ENCODE assay signal across 1 cellular context in genomic region chr15:63501256-63502089, GRCh38.
A peak's percentile ranks its signal among the peaks of the same experiment; 100 is the strongest.
TF ChIP-seq lines count a peak whose summit lies in the region.

No MANE protein-coding gene starts in this region.

TF ChIP-seq in HepG2, 621 proteins besides CTCF, POLR2A, EP300 and RAD21 (continued from another document and continues in another):
- TF ChIP-seq ZBTB26 (CRISPR knock-in tag; IDR thresholded peaks at IDR 0.05; ENCODE audit: borderline replicate concordance) (no peak), FOXA1 (IDR thresholded peaks at IDR 0.05) (no peak), FOXA1 (CRISPR knock-in tag; IDR thresholded peaks at IDR 0.05) (no peak), ZBTB2 (CRISPR knock-in tag; IDR thresholded peaks at IDR 0.05; ENCODE audit: low read depth) (no peak), IRF9 (CRISPR knock-in tag; IDR thresholded peaks at IDR 0.05; ENCODE audit: borderline replicate concordance) (0 out of 2 replicates have a peak, but pooled peaks have one; percentile 43), PLRG1 (conservative IDR thresholded peaks at IDR 0.05) (no peak), ZNF44 (CRISPR knock-in tag; IDR thresholded peaks at IDR 0.05) (no peak), GMEB1 (CRISPR knock-in tag; IDR thresholded peaks at IDR 0.05; ENCODE audit: borderline replicate concordance) (peak; percentile 28; the same call in 1 of the 2 replicates), CCDC6 (CRISPR knock-in tag; IDR thresholded peaks at IDR 0.05) (no peak), KLF16 (CRISPR knock-in tag; IDR thresholded peaks at IDR 0.05) (0 out of 4 replicates have a peak, but pooled peaks of 1 of the 2 experiments have one; percentile 12), ZNF329 (CRISPR knock-in tag; IDR thresholded peaks at IDR 0.05; ENCODE audit: low read depth) (no peak), NFYC (CRISPR knock-in tag; IDR thresholded peaks at IDR 0.05) (no peak), ATF4 (CRISPR knock-in tag; IDR thresholded peaks at IDR 0.05) (no peak), ZNF441 (CRISPR knock-in tag; IDR thresholded peaks at IDR 0.05; ENCODE audit: borderline replicate concordance) (no peak), TIGD3 (CRISPR knock-in tag; IDR thresholded peaks at IDR 0.05; ENCODE audit: borderline replicate concordance) (no peak), JUND (CRISPR knock-in tag; IDR thresholded peaks at IDR 0.05) (no peak), ISL2 (CRISPR knock-in tag; IDR thresholded peaks at IDR 0.05) (no peak), ZNF580 (CRISPR knock-in tag; IDR thresholded peaks at IDR 0.05; ENCODE audit: borderline replicate concordance, low read depth) (no peak), ZNF75D (CRISPR knock-in tag; IDR thresholded peaks at IDR 0.05; ENCODE audit: borderline replicate concordance) (no peak), ZNF20 (CRISPR knock-in tag; IDR thresholded peaks at IDR 0.05) (no peak), ZNF782 (CRISPR knock-in tag; IDR thresholded peaks at IDR 0.05; ENCODE audit: borderline replicate concordance) (no peak), ZNF264 (CRISPR knock-in tag; IDR thresholded peaks at IDR 0.05) (no peak), CBFB (CRISPR knock-in tag; IDR thresholded peaks at IDR 0.05) (no peak), ZNF670 (CRISPR knock-in tag; IDR thresholded peaks at IDR 0.05; ENCODE audit: borderline replicate concordance) (no peak), GFI1 (CRISPR knock-in tag; IDR thresholded peaks at IDR 0.05; ENCODE audit: borderline replicate concordance) (no peak), DBP (CRISPR knock-in tag; IDR thresholded peaks at IDR 0.05; ENCODE audit: not compliant biosample characterization) (no peak), CSRNP2 (CRISPR knock-in tag; conservative IDR thresholded peaks at IDR 0.05; ENCODE audit: low read depth) (no peak), HOXA5 (CRISPR knock-in tag; IDR thresholded peaks at IDR 0.05) (0 out of 2 replicates have a peak, but pooled peaks have one; percentile 3), CSRNP1 (CRISPR knock-in tag; IDR thresholded peaks at IDR 0.05) (0 out of 2 replicates have a peak, but pooled peaks have one; percentile 18), ARHGAP35 (CRISPR knock-in tag; IDR thresholded peaks at IDR 0.05; ENCODE audit: borderline replicate concordance) (0 out of 2 replicates have a peak, but pooled peaks have one; percentile 27), KAT7 (CRISPR knock-in tag; IDR thresholded peaks at IDR 0.05; ENCODE audit: borderline replicate concordance) (peak; percentile 32; the same call in 1 of the 2 replicates), RFX5 (IDR thresholded peaks at IDR 0.05; ENCODE audit: low read depth, low read length) (no peak), JARID2 (CRISPR knock-in tag; IDR thresholded peaks at IDR 0.05; ENCODE audit: insufficient replicate concordance) (no peak), KLF6 (CRISPR knock-in tag; IDR thresholded peaks at IDR 0.05) (no peak), FOXC1 (CRISPR knock-in tag; IDR thresholded peaks at IDR 0.05; ENCODE audit: borderline replicate concordance) (peak; percentile 1; the same call in 1 of the 2 replicates), MYPOP (CRISPR knock-in tag; IDR thresholded peaks at IDR 0.05) (no peak), MEIS1 (CRISPR knock-in tag; IDR thresholded peaks at IDR 0.05; ENCODE audit: borderline replicate concordance) (no peak), ZKSCAN5 (CRISPR knock-in tag; IDR thresholded peaks at IDR 0.05) (no peak), KMT2B (CRISPR knock-in tag; IDR thresholded peaks at IDR 0.05) (0 out of 2 replicates have a peak, but pooled peaks have one; percentile 29), TOPORS (CRISPR knock-in tag; IDR thresholded peaks at IDR 0.05) (no peak), NFKB2 (CRISPR knock-in tag; IDR thresholded peaks at IDR 0.05; ENCODE audit: borderline replicate concordance) (no peak), KDM6A (CRISPR knock-in tag; IDR thresholded peaks at IDR 0.05; ENCODE audit: low read depth) (no peak), MEIS2 (CRISPR knock-in tag; IDR thresholded peaks at IDR 0.05) (no peak), E2F1 (CRISPR knock-in tag; IDR thresholded peaks at IDR 0.05) (no peak), SOX6 (IDR thresholded peaks at IDR 0.05) (no peak), SOX6 (CRISPR knock-in tag; IDR thresholded peaks at IDR 0.05) (peak; percentile 9; the same call in 1 of the 2 replicates), SMARCE1 (IDR thresholded peaks at IDR 0.05; ENCODE audit: borderline replicate concordance) (no peak), GPN1 (CRISPR knock-in tag; IDR thresholded peaks at IDR 0.05; ENCODE audit: borderline replicate concordance) (no peak), ZNF292 (CRISPR knock-in tag; IDR thresholded peaks at IDR 0.05; ENCODE audit: borderline replicate concordance, low read depth) (peak; percentile 27; the same call in 1 of the 2 replicates), ZSCAN5A (CRISPR knock-in tag; IDR thresholded peaks at IDR 0.05; ENCODE audit: borderline replicate concordance) (no peak), ZSCAN30 (CRISPR knock-in tag; IDR thresholded peaks at IDR 0.05) (no peak), PHB2 (IDR thresholded peaks at IDR 0.05; ENCODE audit: partially characterized antibody) (no peak)
